In the genomic region with DNA sequence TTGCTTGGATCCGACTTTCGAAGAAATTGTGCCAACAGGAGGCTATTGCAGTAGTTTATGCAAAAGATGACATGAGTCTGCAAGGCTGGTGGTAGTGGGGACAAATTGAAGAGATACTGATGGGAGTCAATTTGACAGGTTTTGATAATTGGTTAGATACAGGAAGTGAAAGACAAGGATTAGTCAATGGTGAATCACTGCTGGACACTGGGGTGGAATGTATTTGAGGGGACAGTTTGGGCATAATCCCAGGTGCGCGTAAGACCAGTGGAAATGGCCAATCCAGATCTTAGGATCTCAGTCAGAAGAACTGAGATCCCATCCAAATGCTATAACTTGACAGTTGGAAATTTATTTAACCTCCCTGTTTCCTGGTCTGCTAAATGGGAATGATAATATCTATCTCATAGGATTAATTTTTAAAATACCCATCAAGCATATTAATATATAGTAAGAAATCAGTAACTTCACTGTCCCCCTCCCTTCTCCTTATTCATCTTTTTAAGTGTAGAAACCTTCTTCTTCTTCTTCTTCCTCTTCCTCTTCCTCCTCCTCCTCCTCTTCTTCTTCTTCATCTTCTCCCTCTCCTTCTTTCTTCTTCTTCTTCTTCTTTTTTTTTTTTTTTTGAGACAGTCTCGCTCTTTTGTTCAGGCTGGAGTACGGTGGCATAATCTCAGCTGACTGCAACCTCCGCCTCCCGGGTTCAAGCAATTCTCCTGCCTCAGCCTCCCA, we compare ENCODE assay signal across 17 cellular contexts. TPM values are rescaled to one million over a fixed set of nuclear protein-coding genes. Genes with fewer than 3 reads are reported as not detected.
"Had no signal": no experiment of that assay in that cellular context is flagged by ENCODE, and none has a peak within 500 bp of the region (broad histone marks: within the 10 kb centered on the region; RNA-seq: fewer than 3 reads in every experiment).

No MANE protein-coding gene starts in this region.

- H3K27me3 Mint-ChIP-seq: activated CD8-positive, alpha-beta T cell treated with anti-CD3 and anti-CD28 coated beads for 36 hours; activated naive CD8-positive, alpha-beta T cell treated with anti-CD3 and anti-CD28 coated beads for 36 hours had no signal

- H3K9me3 ChIP-seq: esophagus muscularis mucosa, mucosa of descending colon, neutrophil, right atrium auricular region, vagina had no signal

- H3K27me3 ChIP-seq: esophagus muscularis mucosa, foreskin keratinocyte, neutrophil, right atrium auricular region, vagina had no signal

- ATAC-seq: activated CD8-positive, alpha-beta T cell treated with anti-CD3 and anti-CD28 coated beads for 36 hours; activated T-cell treated with anti-CD3 and anti-CD28 coated beads, Interleukin-2, amount 50 U/mL, for 72 hours; foreskin keratinocyte; mucosa of descending colon; naive thymus-derived CD8-positive, alpha-beta T cell had no signal

- DNase-seq: activated CD8-positive, alpha-beta memory T cell treated with anti-CD3 and anti-CD28 coated beads, Interleukin-2, amount 50 U/mL, for 4 hours; activated CD8-positive, alpha-beta T cell treated with anti-CD3 and anti-CD28 coated beads for 36 hours; activated gamma-delta T cell treated with Interleukin-2 at 50 U/mL for 16 hours; activated naive CD8-positive, alpha-beta T cell treated with anti-CD3 and anti-CD28 coated beads for 36 hours; activated T-cell treated with anti-CD3 and anti-CD28 coated beads, Interleukin-2, amount 50 U/mL, for 72 hours; head of caudate nucleus; mucosa of descending colon; naive thymus-derived CD8-positive, alpha-beta T cell; posterior cingulate gyrus had no signal

- H3K9me3 Mint-ChIP-seq: activated CD8-positive, alpha-beta T cell treated with anti-CD3 and anti-CD28 coated beads for 36 hours; activated naive CD8-positive, alpha-beta T cell treated with anti-CD3 and anti-CD28 coated beads for 36 hours; activated T-cell treated with anti-CD3 and anti-CD28 coated beads, Interleukin-2, amount 50 U/mL, for 72 hours; naive thymus-derived CD8-positive, alpha-beta T cell had no signal

- H3K27ac ChIP-seq: esophagus muscularis mucosa, right atrium auricular region, vagina, VCaP had no signal

- H3K36me3 Mint-ChIP-seq: naive thymus-derived CD8-positive, alpha-beta T cell had no signal

- H3K4me3 Mint-ChIP-seq: activated CD8-positive, alpha-beta T cell treated with anti-CD3 and anti-CD28 coated beads for 36 hours; activated naive CD8-positive, alpha-beta T cell treated with anti-CD3 and anti-CD28 coated beads for 36 hours; activated T-cell treated with anti-CD3 and anti-CD28 coated beads, Interleukin-2, amount 50 U/mL, for 72 hours; naive thymus-derived CD8-positive, alpha-beta T cell had no signal

- H3K36me3 ChIP-seq: esophagus muscularis mucosa, neutrophil, right atrium auricular region, vagina had no signal

- H3K27ac Mint-ChIP-seq: activated CD8-positive, alpha-beta T cell treated with anti-CD3 and anti-CD28 coated beads for 36 hours; activated naive CD8-positive, alpha-beta T cell treated with anti-CD3 and anti-CD28 coated beads for 36 hours; activated T-cell treated with anti-CD3 and anti-CD28 coated beads, Interleukin-2, amount 50 U/mL, for 72 hours; naive thymus-derived CD8-positive, alpha-beta T cell had no signal

- H3K4me3 ChIP-seq: esophagus muscularis mucosa, mucosa of descending colon, right atrium auricular region, skin epidermis, vagina had no signal

RNA-seq across cellular contexts. Expression of a gene that starts 30.9 kb away (rescaled TPM):
- total RNA-seq: activated CD8-positive, alpha-beta T cell treated with anti-CD3 and anti-CD28 coated beads for 36 hours; activated naive CD8-positive, alpha-beta T cell treated with anti-CD3 and anti-CD28 coated beads for 36 hours; activated T-cell treated with anti-CD3 and anti-CD28 coated beads, Interleukin-2, amount 50 U/mL, for 72 hours; chondrocyte; foreskin keratinocyte; naive thymus-derived CD8-positive, alpha-beta T cell; right atrium auricular region had no signal
- polyA plus RNA-seq: foreskin keratinocyte had no signal
